In genomic region chr14:61560323-61560722, GRCh38 we compare ENCODE assay signal across 11 cellular contexts.
DNase-seq lines count a peak whose midpoint lies in the region; ATAC-seq, FAIRE-seq and TF ChIP-seq lines count a peak whose summit lies in the region.
"Had no signal": no experiment of that assay in that cellular context is flagged by ENCODE, and none has a peak within 500 bp of the region (broad histone marks: within the 10 kb centered on the region; RNA-seq: fewer than 3 reads in every experiment).

No MANE protein-coding gene starts in this region.

- 43% methylated on average over 5 of the region's 5 CpGs for WGBS in A549 (ENCODE audit: missing lambda C conversion rate)
- WGBS in sigmoid colon, 2 donors: 60 to 64% methylated on average over 5 of the region's 5 CpGs

- FAIRE-seq in A549 (lab: Jason Lieb, UNC): no peak

- no peaks in the 10 kb centered on the region for H3K9me3 Mint-ChIP-seq in endothelial cell (ENCODE audit: unreplicated experiment)
- peaks cover 0 to 5% (median 0%) of the 10 kb centered on the region in 8 donors for H3K9me3 Mint-ChIP-seq in CD4-positive, alpha-beta memory T cell
- H3K9me3 Mint-ChIP-seq: activated naive CD8-positive, alpha-beta T cell treated with anti-CD3 and anti-CD28 coated beads, Interleukin-2, amount 50 U/mL, for 24 hours; naive B cell had no signal

- intact Hi-C loops in CD4-positive, alpha-beta memory T cell (cut with micrococcal nuclease): no loop called here
- intact Hi-C loops in sigmoid colon (cut with DNase I): no loop called here

- no peaks in the 10 kb centered on the region for H3K9me3 ChIP-seq in A549
- H3K9me3 ChIP-seq in CD4-positive, alpha-beta memory T cell (ENCODE audit: control insufficient read depth in 1 of 2, low read length in 2 of 2): no peaks in the 10 kb centered on the region
- H3K9me3 ChIP-seq in sigmoid colon: no peaks in the 10 kb centered on the region

- peak overlapping the region; percentile 93 for H3K27ac Mint-ChIP-seq in endothelial cell (ENCODE audit: unreplicated experiment)
- peak overlapping the region in 2 of 7 donors; percentile 33 to 80 for H3K27ac Mint-ChIP-seq in CD4-positive, alpha-beta memory T cell
- H3K27ac Mint-ChIP-seq: activated CD4-positive, alpha-beta T cell treated with anti-CD3 and anti-CD28 coated beads for 36 hours; activated naive CD8-positive, alpha-beta T cell treated with anti-CD3 and anti-CD28 coated beads, Interleukin-2, amount 50 U/mL, for 24 hours had no signal

- TF ChIP-seq CTCF in A549 (IDR thresholded peaks at IDR 0.05) (no peak), endothelial cell (IDR thresholded peaks at IDR 0.05; ENCODE audit: unreplicated experiment) (no peak), sigmoid colon (IDR thresholded peaks at IDR 0.05) (no peak)

- TF ChIP-seq POLR2A in A549 (IDR thresholded peaks at IDR 0.05; ENCODE audit: low read length): no peak
- no peak for TF ChIP-seq POLR2A in sigmoid colon (IDR thresholded peaks at IDR 0.05)

- no peaks in the 10 kb centered on the region for H3K36me3 Mint-ChIP-seq in endothelial cell (ENCODE audit: low read depth, unreplicated experiment)
- no peaks in the 10 kb centered on the region for H3K36me3 Mint-ChIP-seq in CD4-positive, alpha-beta memory T cell
- H3K36me3 Mint-ChIP-seq: naive B cell had no signal

- DNase-seq in A549 (ENCODE audit: low read depth in 1 of 2, low spot score in 1 of 2): peak in 1 of 2 experiments; percentile 54
- DNase-seq in M059J (ENCODE audit: low read depth): peak; percentile 72
- no peak for DNase-seq in endothelial cell (ENCODE audit: low spot score)
- DNase-seq in myocyte (ENCODE audit: low read depth): peak; percentile 82
- DNase-seq in NCI-H82 (lab: John Stamatoyannopoulos, UW): no peak
- DNase-seq in NCI-H1436 (lab: John Stamatoyannopoulos, UW): no peak
- DNase-seq in CD4-positive, alpha-beta memory T cell: no peak
- no peak for DNase-seq in sigmoid colon
- DNase-seq: activated CD4-positive, alpha-beta T cell treated with anti-CD3 and anti-CD28 coated beads for 36 hours; activated naive CD8-positive, alpha-beta T cell treated with anti-CD3 and anti-CD28 coated beads, Interleukin-2, amount 50 U/mL, for 24 hours; naive B cell had no signal

- no peaks in the 10 kb centered on the region for H3K27me3 ChIP-seq in CD4-positive, alpha-beta memory T cell (ENCODE audit: insufficient read depth, low read length)
- no peaks in the 10 kb centered on the region for H3K27me3 ChIP-seq in sigmoid colon

- peak overlapping the region; percentile 38 for H3K4me3 ChIP-seq in A549
- H3K4me3 ChIP-seq in CD4-positive, alpha-beta memory T cell (ENCODE audit: low read length in 2 of 2): no peak overlapping the region
- H3K4me3 ChIP-seq in sigmoid colon: no peak overlapping the region

- CTCF ChIA-PET in A549 (lab: Yijun Ruan, JAX): interaction anchor here (0.7 to 3.8 kb wide), 26 partner anchors 9 to 277 kb away, joined by 3 to 28 read pairs (median 4); partner anchors contain the start of gene HIF1A
- CTCF ChIA-PET in CD4-positive, alpha-beta memory T cell (lab: Charles Lee; ENCODE audit: partially characterized antibody): interaction anchor here (1.6 to 1.7 kb wide), 2 partner anchors 8 to 99 kb away, joined by 4 read pairs; no protein-coding TSS in a partner anchor

- H3K4me1 ChIP-seq in A549 (peaks cover 92% of the 10 kb centered on the region), sigmoid colon (peaks cover 0 to 24% (median 17%) of the 10 kb centered on the region in 4 donors)
- H3K4me1 ChIP-seq in CD4-positive, alpha-beta memory T cell (ENCODE audit: insufficient read depth, low read length): peaks cover 7% of the 10 kb centered on the region

- peaks cover 42% of the 10 kb centered on the region for H3K4me1 Mint-ChIP-seq in endothelial cell (ENCODE audit: unreplicated experiment)
- peaks cover 5 to 37% (median 15%) of the 10 kb centered on the region in 4 donors for H3K4me1 Mint-ChIP-seq in CD4-positive, alpha-beta memory T cell

- TF ChIP-seq EP300 in A549 (IDR thresholded peaks at IDR 0.05): no peak
- no peak for TF ChIP-seq EP300 in sigmoid colon (IDR thresholded peaks at IDR 0.05)

- no peak for TF ChIP-seq RAD21 in A549 (conservative IDR thresholded peaks at IDR 0.05 in 1 of 2, IDR thresholded peaks at IDR 0.05 in 1 of 2)

- H3K36me3 ChIP-seq in CD4-positive, alpha-beta memory T cell (ENCODE audit: insufficient read depth, low read length): no peaks in the 10 kb centered on the region
- H3K36me3 ChIP-seq in sigmoid colon: no peaks in the 10 kb centered on the region

- H3K4me2 ChIP-seq in A549: peak overlapping the region; percentile 82

- no peak overlapping the region for H3K4me3 Mint-ChIP-seq in endothelial cell (ENCODE audit: unreplicated experiment)
- H3K4me3 Mint-ChIP-seq in CD4-positive, alpha-beta memory T cell: no peak overlapping the region
- H3K4me3 Mint-ChIP-seq: activated CD4-positive, alpha-beta T cell treated with anti-CD3 and anti-CD28 coated beads for 36 hours; activated naive CD8-positive, alpha-beta T cell treated with anti-CD3 and anti-CD28 coated beads, Interleukin-2, amount 50 U/mL, for 24 hours; naive B cell had no signal

- H3K27ac ChIP-seq in A549 (peak overlapping the region; percentile 96 to 99), sigmoid colon (peak overlapping the region in 1 of 4 donors; percentile 78)
- no peak overlapping the region for H3K27ac ChIP-seq in CD4-positive, alpha-beta memory T cell (ENCODE audit: low read depth, low read length)

- H3K27me3 Mint-ChIP-seq in endothelial cell (ENCODE audit: unreplicated experiment): peaks cover 6% of the 10 kb centered on the region
- no peaks in the 10 kb centered on the region for H3K27me3 Mint-ChIP-seq in CD4-positive, alpha-beta memory T cell
- H3K27me3 Mint-ChIP-seq: activated CD4-positive, alpha-beta T cell treated with anti-CD3 and anti-CD28 coated beads for 36 hours; activated naive CD8-positive, alpha-beta T cell treated with anti-CD3 and anti-CD28 coated beads, Interleukin-2, amount 50 U/mL, for 24 hours; naive B cell had no signal

- ATAC-seq in A549: no peak; a peak in 1 of 6 replicates
- ATAC-seq: activated CD4-positive, alpha-beta T cell treated with anti-CD3 and anti-CD28 coated beads for 36 hours; activated naive CD8-positive, alpha-beta T cell treated with anti-CD3 and anti-CD28 coated beads, Interleukin-2, amount 50 U/mL, for 24 hours had no signal

- POLR2A ChIA-PET in A549 (lab: Yijun Ruan, JAX): interaction anchor here (0.6 to 7.6 kb wide), 12 partner anchors 23 to 274 kb away, joined by 3 to 107 read pairs (median 7); partner anchors contain the start of genes HIF1A and SNAPC1
- POLR2A ChIA-PET in CD4-positive, alpha-beta memory T cell (lab: Charles Lee; ENCODE audit: partially characterized antibody): interaction anchor here (0.6 to 1.0 kb wide), 3 partner anchors 14 to 131 kb away, joined by 3 read pairs; no protein-coding TSS in a partner anchor

TF ChIP-seq in A549, 52 proteins besides CTCF, POLR2A, EP300 and RAD21:
- TF ChIP-seq FOSL2 (IDR thresholded peaks at IDR 0.05) (no peak), FOSL2 (CRISPR knock-in tag; IDR thresholded peaks at IDR 0.05) (peak; percentile 39; the same call in 1 of the 2 replicates), EHF (CRISPR knock-in tag; IDR thresholded peaks at IDR 0.05) (peak; percentile 59; the same call in 1 of the 2 replicates), NPAS2 (CRISPR knock-in tag; IDR thresholded peaks at IDR 0.05; ENCODE audit: borderline replicate concordance) (no peak), TP53 (CRISPR knock-in tag; IDR thresholded peaks at IDR 0.05) (0 out of 2 replicates have a peak, but pooled peaks have one; percentile 9), TFCP2L1 (CRISPR knock-in tag; IDR thresholded peaks at IDR 0.05) (peak; percentile 39; the same call in 1 of the 2 replicates), HDAC2 (IDR thresholded peaks at IDR 0.05) (no peak), BCL3 (IDR thresholded peaks at IDR 0.05) (no peak), RARB (CRISPR knock-in tag; IDR thresholded peaks at IDR 0.05) (peak; percentile 85), SMC3 (IDR thresholded peaks at IDR 0.05) (no peak), HOXB5 (CRISPR knock-in tag; IDR thresholded peaks at IDR 0.05) (0 out of 2 replicates have a peak, but pooled peaks have one; percentile 10), ATOH8 (CRISPR knock-in tag; IDR thresholded peaks at IDR 0.05; ENCODE audit: low read depth) (peak; percentile 42; the same call in 1 of the 2 replicates), HOXA7 (CRISPR knock-in tag; IDR thresholded peaks at IDR 0.05) (peak; percentile 68)

Comparison
In these comparisons a context has a peak if more than half of its experiments do, and no peak if none do; other contexts are left out.
1. DNase-seq: peak in M059J (single experiment) and myocyte (single experiment); none in endothelial cell (single experiment), NCI-H82 (single experiment), NCI-H1436 (single experiment), CD4-positive, alpha-beta memory T cell (0 of 5) and sigmoid colon (single experiment).